ENCODE assay signal across 26 cellular contexts in the genomic region with DNA sequence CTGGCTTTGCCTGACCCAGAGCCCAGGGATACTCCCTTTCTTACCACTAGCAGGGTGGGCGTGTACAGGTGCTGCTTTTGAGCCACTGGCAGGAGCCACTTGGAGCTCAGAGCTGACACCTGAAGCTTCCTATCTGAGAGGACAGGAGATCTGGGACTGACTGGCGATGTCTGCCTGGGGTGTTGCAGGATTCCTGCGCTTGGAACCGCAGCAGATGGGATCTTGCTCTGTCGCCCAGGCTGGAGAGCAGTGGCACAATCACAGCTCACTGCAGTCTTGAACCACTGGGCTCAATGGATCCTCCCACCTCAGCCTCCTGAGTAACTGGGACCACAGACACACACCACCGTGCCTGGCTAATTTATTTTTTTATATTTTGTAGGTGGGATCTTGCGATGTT. TPM values are rescaled to one million over a fixed set of nuclear protein-coding genes. Genes with fewer than 3 reads are reported as not detected.
DNase-seq lines count a peak whose midpoint lies in the region; ATAC-seq, FAIRE-seq and TF ChIP-seq lines count a peak whose summit lies in the region.
"Had no signal": no experiment of that assay in that cellular context is flagged by ENCODE, and none has a peak within 500 bp of the region (broad histone marks: within the 10 kb centered on the region; RNA-seq: fewer than 3 reads in every experiment).

No MANE protein-coding gene starts in this region.

- H3K36me3 Mint-ChIP-seq in stimulated activated effector memory CD8-positive, alpha-beta T cell treated with anti-CD3 and anti-CD28 coated beads, Interleukin-12 subunit alpha, Interleukin-12 subunit beta, amount 100 ng/mL, for 72 hours: no peaks in the 10 kb centered on the region
- H3K36me3 Mint-ChIP-seq: CD14-positive monocyte; CD8-positive, alpha-beta memory T cell had no signal

- no peak overlapping the region for H3K4me3 Mint-ChIP-seq in stimulated activated effector memory CD8-positive, alpha-beta T cell treated with anti-CD3 and anti-CD28 coated beads, Interleukin-12 subunit alpha, Interleukin-12 subunit beta, amount 100 ng/mL, for 72 hours
- H3K4me3 Mint-ChIP-seq: CD14-positive monocyte; CD4-positive, alpha-beta T cell; CD8-positive, alpha-beta memory T cell; GM23338 had no signal

- peak; percentile 12 for DNase-seq in NCI-H69 (lab: John Stamatoyannopoulos, UW)
- DNase-seq in K562 (ENCODE audit: extremely low read depth in 1 of 4, low spot score in 3 of 4): no peak
- no peak for DNase-seq in stimulated activated effector memory CD8-positive, alpha-beta T cell treated with anti-CD3 and anti-CD28 coated beads, Interleukin-12 subunit alpha, Interleukin-12 subunit beta, amount 100 ng/mL, for 72 hours (ENCODE audit: low spot score in 2 of 2)
- DNase-seq in stimulated activated CD4-positive, alpha-beta T cell treated with anti-CD3 and anti-CD28 coated beads, Interleukin-12 subunit alpha, Interleukin-12 subunit beta, amount 100 ng/mL, for 4 hours: no peak
- no peak for DNase-seq in NOMO-1 (lab: John Stamatoyannopoulos, UW; ENCODE audit: unreplicated experiment in 2 of 2)
- DNase-seq: 8988T; ACHN; AML-193; BE2C; CD4-positive, alpha-beta T cell; CD8-positive, alpha-beta memory T cell; DMS 273 treated with DMSO at 0.1 percent for 48 hours; DMS79; EL; GDM1 had no signal

- H4K20me1 ChIP-seq in K562 (replicated peaks; ENCODE audit: control insufficient read depth, insufficient read depth, low read length): peaks cover 35% of the 10 kb centered on the region

- H3K4me3 ChIP-seq in HEK293 (ENCODE audit: low read depth, low read length) (no peak overlapping the region), K562 (no peak overlapping the region)
- H3K4me3 ChIP-seq: A549; BLaER1 treated with 17β-estradiol and CSF1 and Interleukin-3, amounts not matched to agents 10 nM and 100 nM; GM12878; GM23338; HAP-1 had no signal

- H3K9me3 Mint-ChIP-seq in stimulated activated effector memory CD8-positive, alpha-beta T cell treated with anti-CD3 and anti-CD28 coated beads, Interleukin-12 subunit alpha, Interleukin-12 subunit beta, amount 100 ng/mL, for 72 hours: no peaks in the 10 kb centered on the region
- H3K9me3 Mint-ChIP-seq: CD4-positive, alpha-beta T cell; CD8-positive, alpha-beta memory T cell; GM23338 had no signal

- no peak for TF ChIP-seq EP300 in K562 (IDR thresholded peaks at IDR 0.05; ENCODE audit: low read length)

- TF ChIP-seq POLR2A in K562 (conservative IDR thresholded peaks at IDR 0.05): no peak

- WGBS in K562 (ENCODE audit: insufficient coverage, low coverage, missing lambda C conversion rate): 12% methylated on average over 7 of the region's 7 CpGs

- TF ChIP-seq CTCF in HEK293 (tag by site-specific recombination; IDR thresholded peaks at IDR 0.05): no peak
- TF ChIP-seq CTCF in K562 (IDR thresholded peaks at IDR 0.05 in 2 of 3, conservative IDR thresholded peaks at IDR 0.05 in 1 of 3; ENCODE audit: insufficient read depth in 2 of 3, low read depth in 1 of 3, low read length in 3 of 3): no peak

- no peaks in the 10 kb centered on the region for H3K4me1 Mint-ChIP-seq in stimulated activated effector memory CD8-positive, alpha-beta T cell treated with anti-CD3 and anti-CD28 coated beads, Interleukin-12 subunit alpha, Interleukin-12 subunit beta, amount 100 ng/mL, for 72 hours
- H3K4me1 Mint-ChIP-seq: CD14-positive monocyte; CD8-positive, alpha-beta memory T cell had no signal

- H3K9ac ChIP-seq in K562 (ENCODE audit: insufficient read depth in 1 of 2, low read depth in 2 of 2, low read length in 2 of 2): peak overlapping the region in 1 of 2 experiments; percentile 0; a peak in 1 of 4 replicates
- H3K9ac ChIP-seq: BLaER1 treated with 17β-estradiol and CSF1 and Interleukin-3, amounts not matched to agents 10 nM and 100 nM had no signal

- H2AFZ ChIP-seq in K562 (ENCODE audit: low read depth, low read length): no peak overlapping the region
- H2AFZ ChIP-seq: GM23338 had no signal

- in situ Hi-C loops in K562 (cut with MboI): no loop called here

- no peak for TF ChIP-seq RAD21 in K562 (CRISPR knock-in tag; conservative IDR thresholded peaks at IDR 0.05 in 1 of 2, IDR thresholded peaks at IDR 0.05 in 1 of 2)

- peak; percentile 52 for FAIRE-seq in K562 (lab: Jason Lieb, UNC)
- FAIRE-seq: A549, D721Med, GM12878, GM19239, H54 had no signal

- H3K9me3 ChIP-seq in HEK293 (ENCODE audit: control insufficient read depth, insufficient read depth, low read depth, low read length) (no peaks in the 10 kb centered on the region), K562 (replicated peaks; ENCODE audit: control insufficient read depth, insufficient read depth, low read depth, low read length) (no peaks in the 10 kb centered on the region)
- H3K9me3 ChIP-seq: A549; BE2C; BLaER1 treated with 17β-estradiol and CSF1 and Interleukin-3, amounts not matched to agents 10 nM and 100 nM; HAP-1 had no signal

- POLR2A ChIA-PET in HEK293 (lab: Yijun Ruan, JAX) (no interaction called here), K562 (lab: Yijun Ruan, JAX) (interaction anchor here (0.5 to 3.8 kb wide), 7 partner anchors 10 to 171 kb away, joined by 3 to 30 read pairs (median 3); no protein-coding TSS in a partner anchor)

- peaks cover 0 to 57% of the 10 kb centered on the region in 2 experiments; a peak in 3 of 5 replicates for H3K27me3 ChIP-seq in K562 (ENCODE audit: control insufficient read depth in 2 of 2, insufficient read depth in 2 of 2, low read length in 2 of 2)
- H3K27me3 ChIP-seq: BE2C; BLaER1 treated with 17β-estradiol and CSF1 and Interleukin-3, amounts not matched to agents 10 nM and 100 nM had no signal

- ATAC-seq in K562: peak; percentile 1; the same call in 1 of the 3 replicates
- ATAC-seq in stimulated activated effector memory CD8-positive, alpha-beta T cell treated with anti-CD3 and anti-CD28 coated beads, Interleukin-12 subunit alpha, Interleukin-12 subunit beta, amount 100 ng/mL, for 72 hours: no peak
- ATAC-seq in HG03175 (IDR thresholded peaks at IDR 0.05; ENCODE audit: unreplicated experiment): no peak
- ATAC-seq: A549, GM12878, GM23338 had no signal

- H3K4me2 ChIP-seq in K562 (ENCODE audit: insufficient read depth, low read length): no peak overlapping the region
- H3K4me2 ChIP-seq: A549; BLaER1 treated with 17β-estradiol and CSF1 and Interleukin-3, amounts not matched to agents 10 nM and 100 nM; GM23338 had no signal

- H3K36me3 ChIP-seq in HEK293 (ENCODE audit: control insufficient read depth in 2 of 2, insufficient read depth in 1 of 2, low read length in 2 of 2) (no peaks in the 10 kb centered on the region), K562 (ENCODE audit: control insufficient read depth, insufficient read depth, low read length) (no peaks in the 10 kb centered on the region)
- H3K36me3 ChIP-seq: BE2C; BLaER1 treated with 17β-estradiol and CSF1 and Interleukin-3, amounts not matched to agents 10 nM and 100 nM; HAP-1 had no signal

- CTCF ChIA-PET in HEK293 (lab: Yijun Ruan, JAX) (interaction anchor here (2.6 to 4.0 kb wide), 2 partner anchors 11 to 12 kb away, joined by 10 to 25 read pairs; no protein-coding TSS in a partner anchor), K562 (lab: Yijun Ruan, JAX; ENCODE audit: low intra/inter-chr PET ratio) (no interaction called here)

- no peaks in the 10 kb centered on the region for H3K79me2 ChIP-seq in K562 (ENCODE audit: control insufficient read depth, insufficient read depth, low read length)

- intact Hi-C loops in K562 (cut with micrococcal nuclease): no loop called here

- H3K27ac Mint-ChIP-seq in stimulated activated effector memory CD8-positive, alpha-beta T cell treated with anti-CD3 and anti-CD28 coated beads, Interleukin-12 subunit alpha, Interleukin-12 subunit beta, amount 100 ng/mL, for 72 hours: peak overlapping the region; percentile 20
- H3K27ac Mint-ChIP-seq: CD14-positive monocyte; CD4-positive, alpha-beta T cell; CD8-positive, alpha-beta memory T cell; GM23338 had no signal

- H3K9me1 ChIP-seq in K562 (ENCODE audit: control insufficient read depth, insufficient read depth, low read length): no peaks in the 10 kb centered on the region

- no peak overlapping the region for H3K27ac ChIP-seq in HEK293 (ENCODE audit: extremely low read depth, low read depth, low read length)
- H3K27ac ChIP-seq in K562 (ENCODE audit: extremely low read depth, low read depth, low read length): no peak overlapping the region
- H3K27ac ChIP-seq: A549; BLaER1 treated with 17β-estradiol and CSF1 and Interleukin-3, amounts not matched to agents 10 nM and 100 nM had no signal

- BruUV-seq in K562 (replicated peaks; lab: Mats Ljungman, UMichigan): no TSS peak

- no peaks in the 10 kb centered on the region for H3K4me1 ChIP-seq in HEK293 (ENCODE audit: control insufficient read depth, insufficient read depth, low read length)
- H3K4me1 ChIP-seq in K562 (replicated peaks in 1 of 2; ENCODE audit: control insufficient read depth in 2 of 2, insufficient read depth in 2 of 2, low read length in 2 of 2): peaks cover 0 to 79% of the 10 kb centered on the region in 2 experiments; a peak in 2 of 5 replicates
- H3K4me1 ChIP-seq: A549, HAP-1 had no signal

RNA-seq across cellular contexts. Expression of gene GP1BB, which starts 17.7 kb away (rescaled TPM):
- 12.5 and 89.3 TPM in 2 replicates for total RNA-seq in K562 (2011; cell fraction: chromatin; rRNA removed; ENCODE audit: low replicate concordance)
- 145 and 149 TPM in 2 replicates for total RNA-seq in K562 (2011; cell fraction: nucleolus; rRNA removed)
- 44.7 and 52.3 TPM in 2 replicates for total RNA-seq in K562 (2011; cell fraction: nucleoplasm; rRNA removed)
- total RNA-seq in K562 (2014; rRNA removed) (85.2 and 90.0 TPM in 2 replicates), K562 (2014; rRNA removed; fragmentation: Illumina TruSeq; extraction: Trizol) (2.1 and 2.8 TPM in 2 replicates), K562 (2015; rRNA removed; fragmentation: Illumina TruSeq; extraction: Trizol) (1.6 and 5.2 TPM in 2 replicates), K562 (2021) (139 and 162 TPM in 2 replicates)
- polyA plus RNA-seq in K562 (2011; rRNA removed) (9.2 and 33.6 TPM in 2 replicates), K562 (2014; fragmentation: Illumina TruSeq; extraction: Trizol) (1.6 and 15.2 TPM in 2 replicates), K562 (2014; fragmentation: Nextera tagmentation; extraction: Ambion mirVana) (1 to 10 TPM in 1 of 2 experiments, under 1 TPM in 1; 0.69 to 1.1 TPM), K562 (2014; rRNA removed) (110 and 150 TPM in 2 replicates)
- 60.0 and 286 TPM in 2 replicates for polyA plus RNA-seq in K562 (2011; cell fraction: cytosol; rRNA removed)
- polyA plus RNA-seq in K562 (2011; cell fraction: nucleus; rRNA removed): 103 and 165 TPM in 2 replicates
- polyA plus RNA-seq in K562 (2012): 49.9 and 97.0 TPM in 2 replicates
- polyA minus RNA-seq in K562 (2011; rRNA and poly(A)+ RNA removed): 2.4 and 2.8 TPM in 2 replicates
- polyA minus RNA-seq in K562 (2011; cell fraction: cytosol; rRNA and poly(A)+ RNA removed): 43.2 and 113 TPM in 2 replicates
- 19.4 and 37.3 TPM in 2 replicates for polyA minus RNA-seq in K562 (2011; cell fraction: nucleus; rRNA and poly(A)+ RNA removed)
- total RNA-seq: CD8-positive, alpha-beta memory T cell had no signal
- polyA plus RNA-seq: CD8-positive, alpha-beta memory T cell had no signal

RNA-seq across cellular contexts. Expression of gene TBX1, which starts 19.5 kb away (rescaled TPM):
- 31.9 and 90.7 TPM in 2 replicates for total RNA-seq in K562 (2011; cell fraction: chromatin; rRNA removed; ENCODE audit: low replicate concordance)
- 41.9 and 52.4 TPM in 2 replicates for total RNA-seq in K562 (2011; cell fraction: nucleolus; rRNA removed)
- 40.6 and 47.0 TPM in 2 replicates for total RNA-seq in K562 (2011; cell fraction: nucleoplasm; rRNA removed)
- total RNA-seq in K562 (2014; rRNA removed) (8.9 and 14.0 TPM in 2 replicates), K562 (2014; rRNA removed; fragmentation: Illumina TruSeq; extraction: Trizol) (2.1 and 2.6 TPM in 2 replicates), K562 (2015; rRNA removed; fragmentation: Illumina TruSeq; extraction: Trizol) (3.5 and 3.9 TPM in 2 replicates), K562 (2021) (34.2 and 35.0 TPM in 2 replicates)
- polyA plus RNA-seq in K562 (2011; rRNA removed) (2.5 and 9.5 TPM in 2 replicates), K562 (2014; fragmentation: Illumina TruSeq; extraction: Trizol) (8.0 and 12.8 TPM in 2 replicates), K562 (2014; fragmentation: Nextera tagmentation; extraction: Ambion mirVana) (under 1 TPM; 0.07 to 0.11 TPM), K562 (2014; rRNA removed) (14.7 and 17.1 TPM in 2 replicates)
- 5.8 and 7.7 TPM in 2 replicates for polyA plus RNA-seq in K562 (2011; cell fraction: cytosol; rRNA removed)
- 55.1 and 87.1 TPM in 2 replicates for polyA plus RNA-seq in K562 (2011; cell fraction: nucleus; rRNA removed)
- polyA plus RNA-seq in K562 (2012): 12.4 and 14.0 TPM in 2 replicates
- 2.2 and 5.5 TPM in 2 replicates for polyA minus RNA-seq in K562 (2011; rRNA and poly(A)+ RNA removed)
- polyA minus RNA-seq in K562 (2011; cell fraction: cytosol; rRNA and poly(A)+ RNA removed): 5.4 and 22.9 TPM in 2 replicates
- polyA minus RNA-seq in K562 (2011; cell fraction: nucleus; rRNA and poly(A)+ RNA removed): 20.1 and 45.7 TPM in 2 replicates
- total RNA-seq: CD4-positive, alpha-beta T cell; CD8-positive, alpha-beta memory T cell; GM12878 had no signal
- polyA plus RNA-seq: CD14-positive monocyte; CD8-positive, alpha-beta memory T cell; GM12878 had no signal

RNA-seq across cellular contexts. Expression of gene SEPTIN5, which starts 26.8 kb away (rescaled TPM):
- total RNA-seq in K562 (2011; cell fraction: chromatin; rRNA removed; ENCODE audit: low replicate concordance): 625 and 1,610 TPM in 2 replicates
- 538 and 650 TPM in 2 replicates for total RNA-seq in K562 (2011; cell fraction: nucleolus; rRNA removed)
- total RNA-seq in K562 (2011; cell fraction: nucleoplasm; rRNA removed): 407 and 495 TPM in 2 replicates
- total RNA-seq in K562 (2014; rRNA removed) (116 and 125 TPM in 2 replicates), K562 (2014; rRNA removed; fragmentation: Illumina TruSeq; extraction: Trizol) (92.5 and 94.6 TPM in 2 replicates), K562 (2015; rRNA removed; fragmentation: Illumina TruSeq; extraction: Trizol) (28.1 and 34.9 TPM in 2 replicates), K562 (2021) (177 and 195 TPM in 2 replicates)
- polyA plus RNA-seq in K562 (2011; rRNA removed) (119 and 238 TPM in 2 replicates), K562 (2014; fragmentation: Illumina TruSeq; extraction: Trizol) (135 and 164 TPM in 2 replicates), K562 (2014; fragmentation: Nextera tagmentation; extraction: Ambion mirVana) (1 to 10 TPM in 1 of 2 experiments, under 1 TPM in 1; 0.03 to 1.9 TPM), K562 (2014; rRNA removed) (129 and 135 TPM in 2 replicates)
- 143 and 156 TPM in 2 replicates for polyA plus RNA-seq in K562 (2011; cell fraction: cytosol; rRNA removed)
- polyA plus RNA-seq in K562 (2011; cell fraction: nucleus; rRNA removed): 671 and 957 TPM in 2 replicates
- polyA plus RNA-seq in K562 (2012): 122 and 123 TPM in 2 replicates
- polyA minus RNA-seq in K562 (2011; rRNA and poly(A)+ RNA removed): 306 and 458 TPM in 2 replicates
- polyA minus RNA-seq in K562 (2011; cell fraction: cytosol; rRNA and poly(A)+ RNA removed): 83.2 and 205 TPM in 2 replicates
- 284 and 666 TPM in 2 replicates for polyA minus RNA-seq in K562 (2011; cell fraction: nucleus; rRNA and poly(A)+ RNA removed)
- polyA plus RNA-seq: CD8-positive, alpha-beta memory T cell had no signal

Comparison
In these comparisons a context has a peak if more than half of its experiments do, and no peak if none do; other contexts are left out.
1. Of the 44 proteins assayed by ChIP-seq in both K562 and HEK293: peak only in K562: ZBTB7A; only in HEK293: ZNF121; in both: ZBTB17; in neither: 41.